Comparison of ENCODE assay signal across 23 cellular contexts in genomic region chr3:144921710-144922109, GRCh38.
DNase-seq lines count a peak whose midpoint lies in the region; ATAC-seq lines count a peak whose summit lies in the region.
"Had no signal": no experiment of that assay in that cellular context is flagged by ENCODE, and none has a peak within 500 bp of the region (broad histone marks: within the 10 kb centered on the region; RNA-seq: fewer than 3 reads in every experiment).

No MANE protein-coding gene starts in this region.

- no peaks in the 10 kb centered on the region for H3K36me3 Mint-ChIP-seq in stimulated activated effector memory CD8-positive, alpha-beta T cell treated with anti-CD3 and anti-CD28 coated beads, Interleukin-12 subunit alpha, Interleukin-12 subunit beta, amount 100 ng/mL, for 72 hours
- H3K36me3 Mint-ChIP-seq in natural killer cell treated with Interleukin-12 subunit alpha and Interleukin-12 subunit beta and Interleukin-15 and Interleukin-18, amount 100 ng/mL, for 72 hours = no peaks in the 10 kb centered on the region
- H3K36me3 Mint-ChIP-seq: CD4-positive, alpha-beta memory T cell had no signal

- no peaks in the 10 kb centered on the region for H3K4me1 Mint-ChIP-seq in stimulated activated effector memory CD8-positive, alpha-beta T cell treated with anti-CD3 and anti-CD28 coated beads, Interleukin-12 subunit alpha, Interleukin-12 subunit beta, amount 100 ng/mL, for 72 hours
- H3K4me1 Mint-ChIP-seq in natural killer cell treated with Interleukin-12 subunit alpha and Interleukin-12 subunit beta and Interleukin-15 and Interleukin-18, amount 100 ng/mL, for 72 hours (ENCODE audit: low read depth in 2 of 2) = no peaks in the 10 kb centered on the region
- H3K4me1 Mint-ChIP-seq: CD4-positive, alpha-beta memory T cell had no signal

- H3K4me3 Mint-ChIP-seq in stimulated activated effector memory CD8-positive, alpha-beta T cell treated with anti-CD3 and anti-CD28 coated beads, Interleukin-12 subunit alpha, Interleukin-12 subunit beta, amount 100 ng/mL, for 72 hours = no peak overlapping the region
- no peak overlapping the region for H3K4me3 Mint-ChIP-seq in natural killer cell treated with Interleukin-12 subunit alpha and Interleukin-12 subunit beta and Interleukin-15 and Interleukin-18, amount 100 ng/mL, for 72 hours
- H3K4me3 Mint-ChIP-seq: CD4-positive, alpha-beta memory T cell had no signal

- peaks cover 9% of the 10 kb centered on the region for H3K9me3 Mint-ChIP-seq in stimulated activated effector memory CD8-positive, alpha-beta T cell treated with anti-CD3 and anti-CD28 coated beads, Interleukin-12 subunit alpha, Interleukin-12 subunit beta, amount 100 ng/mL, for 72 hours
- peaks cover 13% of the 10 kb centered on the region for H3K9me3 Mint-ChIP-seq in natural killer cell treated with Interleukin-12 subunit alpha and Interleukin-12 subunit beta and Interleukin-15 and Interleukin-18, amount 100 ng/mL, for 72 hours

- no peak overlapping the region for H3K27ac Mint-ChIP-seq in stimulated activated effector memory CD8-positive, alpha-beta T cell treated with anti-CD3 and anti-CD28 coated beads, Interleukin-12 subunit alpha, Interleukin-12 subunit beta, amount 100 ng/mL, for 72 hours
- H3K27ac Mint-ChIP-seq in natural killer cell treated with Interleukin-12 subunit alpha and Interleukin-12 subunit beta and Interleukin-15 and Interleukin-18, amount 100 ng/mL, for 72 hours = no peak overlapping the region
- H3K27ac Mint-ChIP-seq: CD4-positive, alpha-beta memory T cell had no signal

- H3K27me3 Mint-ChIP-seq in natural killer cell treated with Interleukin-12 subunit alpha and Interleukin-12 subunit beta and Interleukin-15 and Interleukin-18, amount 100 ng/mL, for 72 hours = no peaks in the 10 kb centered on the region
- H3K27me3 Mint-ChIP-seq: CD4-positive, alpha-beta memory T cell had no signal

- peak; percentile 28 for ATAC-seq in stimulated activated effector memory CD8-positive, alpha-beta T cell treated with anti-CD3 and anti-CD28 coated beads, Interleukin-12 subunit alpha, Interleukin-12 subunit beta, amount 100 ng/mL, for 72 hours
- ATAC-seq in natural killer cell treated with Interleukin-12 subunit alpha and Interleukin-12 subunit beta and Interleukin-15 and Interleukin-18, amount 100 ng/mL, for 72 hours = no peak
- ATAC-seq: GM12878, Right ventricle myocardium inferior had no signal

- DNase-seq in HK-2 (ENCODE audit: unreplicated experiment) = peak; percentile 11
- DNase-seq in NCI-H446 treated with DMSO at 0.1 percent for 48 hours (lab: John Stamatoyannopoulos, UW) = peak; percentile 78
- DNase-seq in fibroblast of gingiva (ENCODE audit: low read depth) = peak; percentile 25
- DNase-seq in stimulated activated effector memory CD8-positive, alpha-beta T cell treated with anti-CD3 and anti-CD28 coated beads, Interleukin-12 subunit alpha, Interleukin-12 subunit beta, amount 100 ng/mL, for 72 hours (ENCODE audit: low spot score in 2 of 2) = no peak
- DNase-seq in natural killer cell treated with Interleukin-12 subunit alpha and Interleukin-12 subunit beta and Interleukin-15 and Interleukin-18, amount 100 ng/mL, for 72 hours (ENCODE audit: low spot score) = no peak
- DNase-seq in DMS153 (lab: John Stamatoyannopoulos, UW) = no peak
- no peak for DNase-seq in RPMI8226
- no peak for DNase-seq in NOMO-1 treated with dmso at 0.1 percent for 144 hours (lab: John Stamatoyannopoulos, UW; ENCODE audit: unreplicated experiment)
- DNase-seq: CD4-positive, alpha-beta memory T cell; DMS79 treated with DMSO at 0.1 percent for 48 hours; GDM1; GOT3; IMR-90; Karpas-422; NCI-H1417; NCI-H2029 treated with DMSO at 0.1 percent for 48 hours; NCI-H2171 treated with DMSO at 0.1 percent for 48 hours; NCI-H510A; NCI-H774; SK-N-SH; T-helper 1 cell had no signal

Comparison
In these comparisons a context has a peak if more than half of its experiments do, and no peak if none do; other contexts are left out.
1. DNase-seq: peak in HK-2 (single experiment), NCI-H446 treated with DMSO at 0.1 percent for 48 hours (single experiment) and fibroblast of gingiva (single experiment); none in stimulated activated effector memory CD8-positive, alpha-beta T cell treated with anti-CD3 and anti-CD28 coated beads, Interleukin-12 subunit alpha, Interleukin-12 subunit beta, amount 100 ng/mL, for 72 hours (0 of 2), natural killer cell treated with Interleukin-12 subunit alpha and Interleukin-12 subunit beta and Interleukin-15 and Interleukin-18, amount 100 ng/mL, for 72 hours (single experiment), DMS153 (single experiment), RPMI8226 (single experiment) and NOMO-1 treated with dmso at 0.1 percent for 144 hours (single experiment).